Comparison of ENCODE assay signal across 19 cellular contexts in the genomic region with DNA sequence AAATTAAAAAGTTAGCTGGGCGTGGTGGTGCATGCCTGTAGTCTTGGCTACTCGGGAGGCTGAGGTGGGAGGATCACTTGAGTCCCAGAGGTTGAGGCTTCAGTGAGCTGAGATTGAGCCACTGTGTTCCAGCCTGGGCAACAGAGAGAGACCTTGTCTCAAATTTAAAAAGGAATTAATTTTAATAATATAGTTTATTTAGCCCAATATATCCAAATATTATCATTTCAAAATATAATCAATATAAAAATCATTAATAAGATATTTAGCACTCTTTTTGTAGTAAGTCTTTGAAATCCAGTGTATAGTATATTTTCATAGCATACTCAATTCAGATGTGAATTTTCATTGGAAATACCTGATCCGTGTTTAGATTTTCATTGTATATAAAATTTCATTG. TPM values are rescaled to one million over a fixed set of nuclear protein-coding genes. Genes with fewer than 3 reads are reported as not detected.
"Had no signal": no experiment of that assay in that cellular context is flagged by ENCODE, and none has a peak within 500 bp of the region (broad histone marks: within the 10 kb centered on the region; RNA-seq: fewer than 3 reads in every experiment).

No MANE protein-coding gene starts in this region.

- H3K36me3 ChIP-seq: neutrophil, upper lobe of left lung had no signal

- H3K36me3 Mint-ChIP-seq: activated naive CD4-positive, alpha-beta T cell treated with anti-CD3 and anti-CD28 coated beads, Interleukin-2, amount 10 ng/mL, durations not matched to agents 7 days and 5 days; naive thymus-derived CD8-positive, alpha-beta T cell had no signal

- H3K9me3 ChIP-seq: neutrophil, upper lobe of left lung had no signal

- H3K27me3 Mint-ChIP-seq: activated CD4-positive, alpha-beta T cell treated with anti-CD3 and anti-CD28 coated beads, Interleukin-2, amount 10 ng/mL, durations not matched to agents 7 days and 5 days; activated naive CD4-positive, alpha-beta T cell treated with anti-CD3 and anti-CD28 coated beads, Interleukin-2, amount 10 ng/mL, durations not matched to agents 7 days and 5 days had no signal

- ATAC-seq: left cardiac atrium; naive thymus-derived CD8-positive, alpha-beta T cell; right cardiac atrium had no signal

- H3K27ac ChIP-seq: neutrophil, upper lobe of left lung had no signal

- H3K4me3 ChIP-seq: upper lobe of left lung had no signal

- DNase-seq: activated CD4-positive, alpha-beta T cell treated with anti-CD3 and anti-CD28 coated beads, Interleukin-2, amount 10 ng/mL, durations not matched to agents 7 days and 5 days; activated CD8-positive, alpha-beta memory T cell treated with anti-CD3 and anti-CD28 coated beads for 24 hours; central memory CD4-positive, alpha-beta T cell; effector memory CD4-positive, alpha-beta T cell; erythroblast; hypothalamus; left cardiac atrium; stimulated activated CD4-positive, alpha-beta T cell treated with anti-CD3 and anti-CD28 coated beads, Interleukin-2, amount 100 ng/mL, for 24 hours; stimulated activated naive CD4-positive, alpha-beta T cell; substantia nigra; upper lobe of left lung had no signal

- H3K4me3 Mint-ChIP-seq: activated CD4-positive, alpha-beta T cell treated with anti-CD3 and anti-CD28 coated beads, Interleukin-2, amount 10 ng/mL, durations not matched to agents 7 days and 5 days; activated naive CD4-positive, alpha-beta T cell treated with anti-CD3 and anti-CD28 coated beads, Interleukin-2, amount 10 ng/mL, durations not matched to agents 7 days and 5 days; naive thymus-derived CD8-positive, alpha-beta T cell had no signal

- H3K27ac Mint-ChIP-seq: activated CD4-positive, alpha-beta T cell treated with anti-CD3 and anti-CD28 coated beads, Interleukin-2, amount 10 ng/mL, durations not matched to agents 7 days and 5 days; activated naive CD4-positive, alpha-beta T cell treated with anti-CD3 and anti-CD28 coated beads, Interleukin-2, amount 10 ng/mL, durations not matched to agents 7 days and 5 days; naive thymus-derived CD8-positive, alpha-beta T cell had no signal

- H3K27me3 ChIP-seq: upper lobe of left lung had no signal

- H3K9me3 Mint-ChIP-seq: activated CD4-positive, alpha-beta T cell treated with anti-CD3 and anti-CD28 coated beads, Interleukin-2, amount 10 ng/mL, durations not matched to agents 7 days and 5 days; activated naive CD4-positive, alpha-beta T cell treated with anti-CD3 and anti-CD28 coated beads, Interleukin-2, amount 10 ng/mL, durations not matched to agents 7 days and 5 days had no signal

- H3K4me1 Mint-ChIP-seq: activated naive CD4-positive, alpha-beta T cell treated with anti-CD3 and anti-CD28 coated beads, Interleukin-2, amount 10 ng/mL, durations not matched to agents 7 days and 5 days; naive thymus-derived CD8-positive, alpha-beta T cell had no signal

- H3K4me1 ChIP-seq: upper lobe of left lung had no signal

RNA-seq across cellular contexts. Expression of gene ORM1, which starts 43.2 kb away (rescaled TPM):
- total RNA-seq: activated CD4-positive, alpha-beta T cell treated with anti-CD3 and anti-CD28 coated beads, Interleukin-2, amount 10 ng/mL, durations not matched to agents 7 days and 5 days; glomerular endothelial cell; lung microvascular endothelial cell; mononuclear cell; naive thymus-derived CD8-positive, alpha-beta T cell; T-helper 1 cell treated with Interleukin-12 subunit alpha and Interleukin-12 subunit beta and Interleukin-4 antibody, amounts not matched to agents 30 ng/mL and 1 ng/mL, for 36 hours had no signal
- polyA plus RNA-seq: naive thymus-derived CD8-positive, alpha-beta T cell had no signal

RNA-seq across cellular contexts. Expression of gene ORM2, which starts 50.0 kb away (rescaled TPM):
- total RNA-seq: activated CD4-positive, alpha-beta T cell treated with anti-CD3 and anti-CD28 coated beads, Interleukin-2, amount 10 ng/mL, durations not matched to agents 7 days and 5 days; glomerular endothelial cell; lung microvascular endothelial cell; mononuclear cell; naive thymus-derived CD8-positive, alpha-beta T cell; right cardiac atrium; T-helper 1 cell treated with Interleukin-12 subunit alpha and Interleukin-12 subunit beta and Interleukin-4 antibody, amounts not matched to agents 30 ng/mL and 1 ng/mL, for 36 hours had no signal
- polyA plus RNA-seq: naive thymus-derived CD8-positive, alpha-beta T cell had no signal
